ENCODE assay signal across 4 cellular contexts in genomic region chr11:60451185-60451584, GRCh38. TPM values are rescaled to one million over a fixed set of nuclear protein-coding genes. Genes with fewer than 3 reads are reported as not detected.
"Had no signal": no experiment of that assay in that cellular context is flagged by ENCODE, and none has a peak within 500 bp of the region (broad histone marks: within the 10 kb centered on the region; RNA-seq: fewer than 3 reads in every experiment).

No MANE protein-coding gene starts in this region.

RNA-seq across cellular contexts. Expression of gene MS4A1, which starts 4.5 kb away (rescaled TPM):
- total RNA-seq: LHCN-M2, M059J, MCF 10A, NCI-H460 had no signal

RNA-seq across cellular contexts. Expression of gene MS4A5, which starts 21.8 kb away (rescaled TPM):
- total RNA-seq: LHCN-M2, M059J, MCF 10A, NCI-H460 had no signal

RNA-seq across cellular contexts. Expression of gene MS4A12, which starts 41.4 kb away (rescaled TPM):
- total RNA-seq: LHCN-M2, MCF 10A, NCI-H460 had no signal

RNA-seq across cellular contexts. Expression of gene MS4A14, which starts 54.9 kb away (rescaled TPM):
- total RNA-seq: M059J, MCF 10A, NCI-H460 had no signal
